1 cellular context compared by ENCODE assay signal in genomic region chr3:172080503-172080902, GRCh38.
TF ChIP-seq lines count a peak whose summit lies in the region.

No MANE protein-coding gene starts in this region.

TF ChIP-seq in HepG2, 621 proteins besides CTCF, POLR2A, EP300 and RAD21 (continued from another document and continues in another):
- TF ChIP-seq ZNF512B (CRISPR knock-in tag; IDR thresholded peaks at IDR 0.05; ENCODE audit: borderline replicate concordance) (no peak), SRF (IDR thresholded peaks at IDR 0.05; ENCODE audit: low read depth, low read length) (no peak), CHCHD3 (CRISPR knock-in tag; IDR thresholded peaks at IDR 0.05) (no peak), SYNCRIP (IDR thresholded peaks at IDR 0.05; ENCODE audit: insufficient read depth, low read depth, low read length) (no peak), ZFP90 (CRISPR knock-in tag; IDR thresholded peaks at IDR 0.05; ENCODE audit: borderline replicate concordance) (no peak), JUN (CRISPR knock-in tag; IDR thresholded peaks at IDR 0.05) (no peak), TEF (CRISPR knock-in tag; IDR thresholded peaks at IDR 0.05) (no peak), GATAD2A (CRISPR knock-in tag; IDR thresholded peaks at IDR 0.05) (peak; percentile 89), KDM3A (CRISPR knock-in tag; IDR thresholded peaks at IDR 0.05; ENCODE audit: low read depth) (no peak), NR1H2 (CRISPR knock-in tag; IDR thresholded peaks at IDR 0.05; ENCODE audit: borderline replicate concordance, low read depth) (no peak), ZBTB39 (CRISPR knock-in tag; IDR thresholded peaks at IDR 0.05) (no peak), ZIK1 (CRISPR knock-in tag; IDR thresholded peaks at IDR 0.05; ENCODE audit: borderline replicate concordance, low read depth) (no peak), ZNF343 (CRISPR knock-in tag; IDR thresholded peaks at IDR 0.05) (no peak), ZBTB1 (CRISPR knock-in tag; IDR thresholded peaks at IDR 0.05; ENCODE audit: borderline replicate concordance) (no peak), NFKBIZ (CRISPR knock-in tag; IDR thresholded peaks at IDR 0.05) (no peak), REPIN1 (CRISPR knock-in tag; IDR thresholded peaks at IDR 0.05; ENCODE audit: borderline replicate concordance, low read depth) (no peak; the same call in 1 of the 2 replicates), PPARG (CRISPR knock-in tag; conservative IDR thresholded peaks at IDR 0.05) (0 out of 2 replicates have a peak, but pooled peaks have one; percentile 35), GATA4 (IDR thresholded peaks at IDR 0.05; ENCODE audit: borderline replicate concordance, low read depth) (no peak), ZNF772 (CRISPR knock-in tag; IDR thresholded peaks at IDR 0.05) (peak; percentile 43; the same call in 1 of the 2 replicates), ISX (CRISPR knock-in tag; conservative IDR thresholded peaks at IDR 0.05) (no peak), ZNF318 (CRISPR knock-in tag; IDR thresholded peaks at IDR 0.05) (no peak), SALL1 (CRISPR knock-in tag; IDR thresholded peaks at IDR 0.05) (peak; percentile 65; the same call in 1 of the 2 replicates), SATB2 (CRISPR knock-in tag; IDR thresholded peaks at IDR 0.05) (no peak), FOXJ3 (CRISPR knock-in tag; IDR thresholded peaks at IDR 0.05; ENCODE audit: borderline replicate concordance) (peak; percentile 43; the same call in 1 of the 2 replicates), TMF1 (CRISPR knock-in tag; IDR thresholded peaks at IDR 0.05; ENCODE audit: low read depth) (no peak), ZBTB4 (CRISPR knock-in tag; IDR thresholded peaks at IDR 0.05; ENCODE audit: borderline replicate concordance) (no peak), ATF7 (IDR thresholded peaks at IDR 0.05) (no peak), ATF7 (CRISPR knock-in tag; IDR thresholded peaks at IDR 0.05) (no peak), CBFB (CRISPR knock-in tag; IDR thresholded peaks at IDR 0.05) (no peak), ZBTB10 (CRISPR knock-in tag; IDR thresholded peaks at IDR 0.05; ENCODE audit: borderline replicate concordance) (no peak), NFYB (CRISPR knock-in tag; IDR thresholded peaks at IDR 0.05) (no peak), U2AF2 (IDR thresholded peaks at IDR 0.05; ENCODE audit: low read depth, low read length) (no peak), ZNF619 (CRISPR knock-in tag; IDR thresholded peaks at IDR 0.05) (no peak), ZNF414 (CRISPR knock-in tag; IDR thresholded peaks at IDR 0.05) (no peak), TEAD3 (CRISPR knock-in tag; optimal IDR thresholded peaks at IDR 0.05; ENCODE audit: borderline replicate concordance) (no peak), GPN1 (CRISPR knock-in tag; IDR thresholded peaks at IDR 0.05; ENCODE audit: borderline replicate concordance) (no peak), ATF5 (CRISPR knock-in tag; IDR thresholded peaks at IDR 0.05; ENCODE audit: low read depth) (no peak)
